Comparison of ENCODE assay signal across 17 cellular contexts in genomic region chr1:219121634-219122033, GRCh38.
"Had no signal": no experiment of that assay in that cellular context is flagged by ENCODE, and none has a peak within 500 bp of the region (broad histone marks: within the 10 kb centered on the region; RNA-seq: fewer than 3 reads in every experiment).

No MANE protein-coding gene starts in this region.

- H3K9me3 Mint-ChIP-seq: activated naive CD4-positive, alpha-beta T cell treated with anti-CD3 and anti-CD28 coated beads, Interleukin-2, amount 50 U/mL, for 24 hours; activated T-cell treated with anti-CD3 and anti-CD28 coated beads, Interleukin-2, amount 50 U/mL, for 24 hours; neural crest cell had no signal

- H3K9me3 ChIP-seq: pancreas, tibial nerve had no signal

- H3K4me3 Mint-ChIP-seq: activated CD8-positive, alpha-beta memory T cell treated with anti-CD3 and anti-CD28 coated beads, Interleukin-2, amount 10 ng/mL, durations not matched to agents 7 days and 5 days; activated naive CD4-positive, alpha-beta T cell treated with anti-CD3 and anti-CD28 coated beads, Interleukin-2, amount 50 U/mL, for 24 hours; activated T-cell treated with anti-CD3 and anti-CD28 coated beads, Interleukin-2, amount 50 U/mL, for 24 hours; neural crest cell had no signal

- H3K4me1 Mint-ChIP-seq: activated CD8-positive, alpha-beta memory T cell treated with anti-CD3 and anti-CD28 coated beads, Interleukin-2, amount 10 ng/mL, durations not matched to agents 7 days and 5 days; activated naive CD4-positive, alpha-beta T cell treated with anti-CD3 and anti-CD28 coated beads, Interleukin-2, amount 50 U/mL, for 24 hours; neural crest cell had no signal

- H3K36me3 ChIP-seq: pancreas, tibial nerve had no signal

- DNase-seq: activated CD4-positive, alpha-beta T cell treated with anti-CD3 and anti-CD28 coated beads for 1 hour; activated CD4-positive, alpha-beta T cell treated with anti-CD3 and anti-CD28 coated beads, Interleukin-2, amount 50 U/mL, for 48 hours; activated CD8-positive, alpha-beta memory T cell treated with anti-CD3 and anti-CD28 coated beads, Interleukin-2, amount 10 ng/mL, durations not matched to agents 7 days and 5 days; activated effector memory CD4-positive, alpha-beta T cell treated with Interleukin-2 at 50 U/mL for 16 hours; activated T-cell treated with anti-CD3 and anti-CD28 coated beads, Interleukin-2, amount 50 U/mL, for 24 hours; cerebellar nuclear complex; dorsolateral prefrontal cortex; islet precursor cell; mesendoderm; pancreas; stimulated activated CD4-positive, alpha-beta T cell treated with anti-CD3 and anti-CD28 coated beads, Interleukin-15, amount 100 ng/mL, for 24 hours; stimulated activated CD4-positive, alpha-beta T cell treated with anti-CD3 and anti-CD28 coated beads, Interleukin-4, amount 100 ng/mL, for 4 hours; T-helper 9 cell had no signal

- H3K4me3 ChIP-seq: dorsolateral prefrontal cortex, pancreas, tibial nerve had no signal

- H3K27ac ChIP-seq: pancreas had no signal

- ATAC-seq: activated CD8-positive, alpha-beta memory T cell treated with anti-CD3 and anti-CD28 coated beads, Interleukin-2, amount 10 ng/mL, durations not matched to agents 7 days and 5 days had no signal

- H3K27ac Mint-ChIP-seq: activated CD8-positive, alpha-beta memory T cell treated with anti-CD3 and anti-CD28 coated beads, Interleukin-2, amount 10 ng/mL, durations not matched to agents 7 days and 5 days; activated naive CD4-positive, alpha-beta T cell treated with anti-CD3 and anti-CD28 coated beads, Interleukin-2, amount 50 U/mL, for 24 hours; activated T-cell treated with anti-CD3 and anti-CD28 coated beads, Interleukin-2, amount 50 U/mL, for 24 hours had no signal

- H3K27me3 Mint-ChIP-seq: activated CD8-positive, alpha-beta memory T cell treated with anti-CD3 and anti-CD28 coated beads, Interleukin-2, amount 10 ng/mL, durations not matched to agents 7 days and 5 days; activated naive CD4-positive, alpha-beta T cell treated with anti-CD3 and anti-CD28 coated beads, Interleukin-2, amount 50 U/mL, for 24 hours; activated T-cell treated with anti-CD3 and anti-CD28 coated beads, Interleukin-2, amount 50 U/mL, for 24 hours; brain had no signal
